In genomic region chr10:59405235-59405634, GRCh38 we compare ENCODE assay signal across 3 cellular contexts.
TF ChIP-seq lines count a peak whose summit lies in the region.

No MANE protein-coding gene starts in this region.

TF ChIP-seq in HepG2, 621 proteins besides CTCF, POLR2A, EP300 and RAD21:
- TF ChIP-seq EED (CRISPR knock-in tag; IDR thresholded peaks at IDR 0.05) = no peak
- peak; percentile 55; the same call in 1 of the 2 replicates for TF ChIP-seq ZNF317 (CRISPR knock-in tag; IDR thresholded peaks at IDR 0.05)

TF ChIP-seq in HEK293, 187 proteins besides CTCF, POLR2A, EP300 and RAD21:
- TF ChIP-seq TSHZ1 (tag by site-specific recombination; IDR thresholded peaks at IDR 0.05; ENCODE audit: borderline replicate concordance) (no peak), ZNF558 (tag by site-specific recombination; IDR thresholded peaks at IDR 0.05) (peak; percentile 81), SETDB1 (IDR thresholded peaks at IDR 0.05; ENCODE audit: insufficient read length, low read length) (peak; percentile 13)

TF ChIP-seq in WTC11, 78 proteins besides CTCF, POLR2A, EP300 and RAD21:
- TF ChIP-seq ZNF317 (CRISPR knock-in tag; IDR thresholded peaks at IDR 0.05; ENCODE audit: borderline replicate concordance, low read depth) = peak; percentile 76; the same call in 1 of the 2 replicates
- no peak for TF ChIP-seq MXD4 (CRISPR knock-in tag; IDR thresholded peaks at IDR 0.05; ENCODE audit: borderline replicate concordance)
